ENCODE assay signal across 18 cellular contexts in the genomic region with DNA sequence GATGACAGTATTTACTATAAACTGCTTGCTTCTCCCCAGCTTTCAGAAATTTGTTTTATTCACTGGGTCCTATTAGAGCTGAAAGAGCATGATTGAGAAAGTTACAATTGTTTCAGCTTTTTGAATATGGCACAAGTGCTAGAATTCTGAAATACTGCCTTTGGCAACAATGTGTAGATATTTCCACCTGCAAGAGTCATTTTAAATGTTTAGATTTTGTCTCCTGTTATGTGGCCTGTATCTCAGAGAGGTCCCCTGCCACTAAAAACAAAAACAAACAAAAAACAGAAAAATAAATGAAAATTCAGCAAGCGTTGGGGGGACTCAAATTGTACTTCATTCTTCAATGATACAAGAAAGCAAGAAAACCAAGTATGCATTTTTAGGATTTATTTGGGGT. TPM values are rescaled to one million over a fixed set of nuclear protein-coding genes. Genes with fewer than 3 reads are reported as not detected.
DNase-seq lines count a peak whose midpoint lies in the region; ATAC-seq and TF ChIP-seq lines count a peak whose summit lies in the region.
"Had no signal": no experiment of that assay in that cellular context is flagged by ENCODE, and none has a peak within 500 bp of the region (broad histone marks: within the 10 kb centered on the region; RNA-seq: fewer than 3 reads in every experiment).

No MANE protein-coding gene starts in this region.

- no peaks in the 10 kb centered on the region for H3K27me3 Mint-ChIP-seq in activated CD4-positive, alpha-beta T cell treated with anti-CD3 and anti-CD28 coated beads, Interleukin-2, amount 10 ng/mL, durations not matched to agents 24 days and 14 days
- no peaks in the 10 kb centered on the region for H3K27me3 Mint-ChIP-seq in dendritic cell treated with granulocyte-macrophage colony-stimulating factor and Interleukin-4, amounts not matched to agents 40 ng/mL and 50 ng/mL, for 4 days

- intact Hi-C loops in activated CD4-positive, alpha-beta T cell treated with anti-CD3 and anti-CD28 coated beads, Interleukin-2, amount 10 ng/mL, durations not matched to agents 24 days and 14 days (cut with micrococcal nuclease), result loop anchor here (1.0 to 10.0 kb wide), 2 partner anchors 9 to 1800 kb away; no protein-coding TSS in a partner anchor
- intact Hi-C loops in dendritic cell treated with granulocyte-macrophage colony-stimulating factor and Interleukin-4, amounts not matched to agents 40 ng/mL and 50 ng/mL, for 4 days (cut with micrococcal nuclease), result no loop called here

- TF ChIP-seq CTCF in OCI-LY1 (IDR thresholded peaks at IDR 0.05; ENCODE audit: low read length), result no peak

- no peaks in the 10 kb centered on the region for H3K9me2 ChIP-seq in OCI-LY1 (ENCODE audit: low read depth, low read length)

- H3K36me3 ChIP-seq in OCI-LY1 (ENCODE audit: insufficient read depth, low read length), result peaks cover 7% of the 10 kb centered on the region; the same call in 1 of the 2 replicates

- H3K4me3 Mint-ChIP-seq in activated CD4-positive, alpha-beta T cell treated with anti-CD3 and anti-CD28 coated beads, Interleukin-2, amount 10 ng/mL, durations not matched to agents 24 days and 14 days, result peak overlapping the region; percentile 70
- H3K4me3 Mint-ChIP-seq in dendritic cell treated with granulocyte-macrophage colony-stimulating factor and Interleukin-4, amounts not matched to agents 40 ng/mL and 50 ng/mL, for 4 days, result no peak overlapping the region
- H3K4me3 Mint-ChIP-seq in stimulated activated effector memory CD8-positive, alpha-beta T cell treated with anti-CD3 and anti-CD28 coated beads, Interleukin-12 subunit alpha, Interleukin-12 subunit beta, amount 100 ng/mL, for 72 hours, result peak overlapping the region; percentile 56

- no peaks in the 10 kb centered on the region for H3K27me3 ChIP-seq in OCI-LY1 (ENCODE audit: insufficient read depth, low read length)
- H3K27me3 ChIP-seq: heart left ventricle had no signal

- no peak overlapping the region for H2AFZ ChIP-seq in OCI-LY1 (ENCODE audit: low read length)
- H2AFZ ChIP-seq: GM23248 had no signal

- no peaks in the 10 kb centered on the region for H4K20me1 ChIP-seq in OCI-LY1 (ENCODE audit: insufficient read depth, low read length)

- H3K27ac ChIP-seq in OCI-LY1 (ENCODE audit: low read depth, low read length, poor library complexity, severe bottlenecking), result peak overlapping the region; percentile 77
- H3K27ac ChIP-seq: epithelial cell of prostate, GM23248 had no signal

- ATAC-seq in stimulated activated effector memory CD8-positive, alpha-beta T cell treated with anti-CD3 and anti-CD28 coated beads, Interleukin-12 subunit alpha, Interleukin-12 subunit beta, amount 100 ng/mL, for 72 hours, result no peak
- ATAC-seq: heart left ventricle, K562, SK-N-SH treated with all-trans-retinoic acid at 6 μM for 48 hours had no signal

- DNase-seq in activated CD4-positive, alpha-beta T cell treated with anti-CD3 and anti-CD28 coated beads, Interleukin-2, amount 10 ng/mL, durations not matched to agents 24 days and 14 days, result no peak
- no peak for DNase-seq in activated CD4-positive, alpha-beta T cell treated with anti-CD3 and anti-CD28 coated beads, Interleukin-2, amount 50 U/mL, for 4 hours
- DNase-seq in stimulated activated effector memory CD8-positive, alpha-beta T cell treated with anti-CD3 and anti-CD28 coated beads, Interleukin-12 subunit alpha, Interleukin-12 subunit beta, amount 100 ng/mL, for 72 hours (ENCODE audit: low spot score in 2 of 2), result no peak
- DNase-seq in DMS153 (lab: John Stamatoyannopoulos, UW), result no peak
- DNase-seq in MV-4-11 (lab: John Stamatoyannopoulos, UW), result no peak
- DNase-seq in HuH-7.5 (ENCODE audit: low spot score), result no peak
- DNase-seq: activated CD4-positive, CD25-positive, alpha-beta regulatory T cell; GM23248; heart left ventricle; kidney glomerular epithelial cell; NCI-H1417 treated with DMSO at 0.1 percent for 48 hours; NCI-H345; stimulated activated CD4-positive, alpha-beta T cell treated with anti-CD3 and anti-CD28 coated beads, Interleukin-4, amount 100 ng/mL, for 1 hour had no signal

- H3K9me3 Mint-ChIP-seq in activated CD4-positive, alpha-beta T cell treated with anti-CD3 and anti-CD28 coated beads, Interleukin-2, amount 10 ng/mL, durations not matched to agents 24 days and 14 days, result no peaks in the 10 kb centered on the region
- no peaks in the 10 kb centered on the region for H3K9me3 Mint-ChIP-seq in dendritic cell treated with granulocyte-macrophage colony-stimulating factor and Interleukin-4, amounts not matched to agents 40 ng/mL and 50 ng/mL, for 4 days
- no peaks in the 10 kb centered on the region for H3K9me3 Mint-ChIP-seq in stimulated activated effector memory CD8-positive, alpha-beta T cell treated with anti-CD3 and anti-CD28 coated beads, Interleukin-12 subunit alpha, Interleukin-12 subunit beta, amount 100 ng/mL, for 72 hours

- H3K36me3 Mint-ChIP-seq in activated CD4-positive, alpha-beta T cell treated with anti-CD3 and anti-CD28 coated beads, Interleukin-2, amount 10 ng/mL, durations not matched to agents 24 days and 14 days (ENCODE audit: low read depth), result peaks cover 64% of the 10 kb centered on the region
- H3K36me3 Mint-ChIP-seq in dendritic cell treated with granulocyte-macrophage colony-stimulating factor and Interleukin-4, amounts not matched to agents 40 ng/mL and 50 ng/mL, for 4 days (ENCODE audit: low read depth), result peaks cover 53% of the 10 kb centered on the region
- H3K36me3 Mint-ChIP-seq in stimulated activated effector memory CD8-positive, alpha-beta T cell treated with anti-CD3 and anti-CD28 coated beads, Interleukin-12 subunit alpha, Interleukin-12 subunit beta, amount 100 ng/mL, for 72 hours, result peaks cover 76% of the 10 kb centered on the region

- H3K4me2 ChIP-seq in OCI-LY1 (ENCODE audit: low read length), result peak overlapping the region; percentile 54; the same call in 1 of the 2 replicates

- H3K4me3 ChIP-seq in OCI-LY1 (ENCODE audit: low read depth, low read length, poor library complexity, severe bottlenecking), result no peak overlapping the region
- H3K4me3 ChIP-seq: GM23248, K562 had no signal

- H3K27ac Mint-ChIP-seq in activated CD4-positive, alpha-beta T cell treated with anti-CD3 and anti-CD28 coated beads, Interleukin-2, amount 10 ng/mL, durations not matched to agents 24 days and 14 days, result peak overlapping the region; percentile 99
- H3K27ac Mint-ChIP-seq in dendritic cell treated with granulocyte-macrophage colony-stimulating factor and Interleukin-4, amounts not matched to agents 40 ng/mL and 50 ng/mL, for 4 days, result peak overlapping the region; percentile 75
- peak overlapping the region; percentile 90 for H3K27ac Mint-ChIP-seq in stimulated activated effector memory CD8-positive, alpha-beta T cell treated with anti-CD3 and anti-CD28 coated beads, Interleukin-12 subunit alpha, Interleukin-12 subunit beta, amount 100 ng/mL, for 72 hours

- peaks cover 96% of the 10 kb centered on the region for H3K4me1 ChIP-seq in OCI-LY1 (ENCODE audit: insufficient read depth, low read length, severe bottlenecking)

- no peaks in the 10 kb centered on the region for H3K9me3 ChIP-seq in OCI-LY1 (ENCODE audit: low read length)
- H3K9me3 ChIP-seq: heart left ventricle had no signal

- H3K4me1 Mint-ChIP-seq in activated CD4-positive, alpha-beta T cell treated with anti-CD3 and anti-CD28 coated beads, Interleukin-2, amount 10 ng/mL, durations not matched to agents 24 days and 14 days, result peaks cover 87% of the 10 kb centered on the region
- peaks cover 74% of the 10 kb centered on the region for H3K4me1 Mint-ChIP-seq in dendritic cell treated with granulocyte-macrophage colony-stimulating factor and Interleukin-4, amounts not matched to agents 40 ng/mL and 50 ng/mL, for 4 days (ENCODE audit: low read depth)
- peaks cover 74% of the 10 kb centered on the region for H3K4me1 Mint-ChIP-seq in stimulated activated effector memory CD8-positive, alpha-beta T cell treated with anti-CD3 and anti-CD28 coated beads, Interleukin-12 subunit alpha, Interleukin-12 subunit beta, amount 100 ng/mL, for 72 hours

- H3K79me2 ChIP-seq in OCI-LY1 (ENCODE audit: insufficient read depth, low read length), result peaks cover 80% of the 10 kb centered on the region

- no peaks in the 10 kb centered on the region for H3F3A ChIP-seq in OCI-LY1 (ENCODE audit: insufficient read depth, low read length)

- H3K9ac ChIP-seq in OCI-LY1 (ENCODE audit: low read length), result peak overlapping the region; percentile 40
- H3K9ac ChIP-seq: GM23248 had no signal

RNA-seq across cellular contexts. Expression of a gene that starts 28.7 kb away (rescaled TPM):
- total RNA-seq in activated CD4-positive, alpha-beta T cell treated with anti-CD3 and anti-CD28 coated beads, Interleukin-2, amount 10 ng/mL, durations not matched to agents 24 days and 14 days, result 45.3 and 47.6 TPM in 2 replicates
